1 cellular context compared by ENCODE assay signal in genomic region chr16:2009791-2010510, GRCh38.
TF ChIP-seq lines count a peak whose summit lies in the region.

Gene ZNF598, minus strand, starts transcription at chr16:2009821.

TF ChIP-seq in K562, 482 proteins besides CTCF, POLR2A, EP300 and RAD21 (continued from another document and continues in another):
- TF ChIP-seq ATF4 (CRISPR knock-in tag; IDR thresholded peaks at IDR 0.05) = no peak
- TF ChIP-seq ZNF311 (CRISPR knock-in tag; IDR thresholded peaks at IDR 0.05) = no peak
- no peak for TF ChIP-seq ETS2 (tag; IDR thresholded peaks at IDR 0.05; ENCODE audit: borderline replicate concordance, poor library complexity, severe bottlenecking)
- TF ChIP-seq MAFF (IDR thresholded peaks at IDR 0.05; ENCODE audit: low read length) = no peak
- no peak for TF ChIP-seq EGR1 (conservative IDR thresholded peaks at IDR 0.05)
- TF ChIP-seq ZNF146 (CRISPR knock-in tag; IDR thresholded peaks at IDR 0.05; ENCODE audit: unreplicated experiment) = no peak
- no peak for TF ChIP-seq CHD4 (IDR thresholded peaks at IDR 0.05; ENCODE audit: insufficient read depth, insufficient replicate concordance, low read depth, low read length, poor library complexity, severe bottlenecking)
- TF ChIP-seq, protein P1, sequence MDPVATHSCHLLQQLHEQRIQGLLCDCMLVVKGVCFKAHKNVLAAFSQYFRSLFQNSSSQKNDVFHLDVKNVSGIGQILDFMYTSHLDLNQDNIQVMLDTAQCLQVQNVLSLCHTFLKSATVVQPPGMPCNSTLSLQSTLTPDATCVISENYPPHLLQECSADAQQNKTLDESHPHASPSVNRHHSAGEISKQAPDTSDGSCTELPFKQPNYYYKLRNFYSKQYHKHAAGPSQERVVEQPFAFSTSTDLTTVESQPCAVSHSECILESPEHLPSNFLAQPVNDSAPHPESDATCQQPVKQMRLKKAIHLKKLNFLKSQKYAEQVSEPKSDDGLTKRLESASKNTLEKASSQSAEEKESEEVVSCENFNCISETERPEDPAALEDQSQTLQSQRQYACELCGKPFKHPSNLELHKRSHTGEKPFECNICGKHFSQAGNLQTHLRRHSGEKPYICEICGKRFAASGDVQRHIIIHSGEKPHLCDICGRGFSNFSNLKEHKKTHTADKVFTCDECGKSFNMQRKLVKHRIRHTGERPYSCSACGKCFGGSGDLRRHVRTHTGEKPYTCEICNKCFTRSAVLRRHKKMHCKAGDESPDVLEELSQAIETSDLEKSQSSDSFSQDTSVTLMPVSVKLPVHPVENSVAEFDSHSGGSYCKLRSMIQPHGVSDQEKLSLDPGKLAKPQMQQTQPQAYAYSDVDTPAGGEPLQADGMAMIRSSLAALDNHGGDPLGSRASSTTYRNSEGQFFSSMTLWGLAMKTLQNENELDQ (CRISPR knock-in tag; IDR thresholded peaks at IDR 0.05; ENCODE audit: borderline replicate concordance) = no peak
- TF ChIP-seq MCM5 (IDR thresholded peaks at IDR 0.05; ENCODE audit: low read depth) = no peak
- TF ChIP-seq TOE1 (IDR thresholded peaks at IDR 0.05; ENCODE audit: borderline replicate concordance) = peak; percentile 43; the same call in 1 of the 2 replicates
- TF ChIP-seq TOE1 (CRISPR knock-in tag; IDR thresholded peaks at IDR 0.05; ENCODE audit: borderline replicate concordance, low read depth) = no peak
- TF ChIP-seq ZNF217 (CRISPR knock-in tag; IDR thresholded peaks at IDR 0.05) = no peak
- peak; percentile 69 for TF ChIP-seq RB1 (IDR thresholded peaks at IDR 0.05; ENCODE audit: low read depth)
- TF ChIP-seq TRIM24 (IDR thresholded peaks at IDR 0.05) = no peak
- TF ChIP-seq PCBP1 (IDR thresholded peaks at IDR 0.05; ENCODE audit: low read depth, low read length, poor library complexity, severe bottlenecking) = no peak
- TF ChIP-seq ARID4B (CRISPR knock-in tag; IDR thresholded peaks at IDR 0.05) = peak; percentile 85
- peak; percentile 86 for TF ChIP-seq CREM (IDR thresholded peaks at IDR 0.05; ENCODE audit: low read depth)
- TF ChIP-seq, protein P2, sequence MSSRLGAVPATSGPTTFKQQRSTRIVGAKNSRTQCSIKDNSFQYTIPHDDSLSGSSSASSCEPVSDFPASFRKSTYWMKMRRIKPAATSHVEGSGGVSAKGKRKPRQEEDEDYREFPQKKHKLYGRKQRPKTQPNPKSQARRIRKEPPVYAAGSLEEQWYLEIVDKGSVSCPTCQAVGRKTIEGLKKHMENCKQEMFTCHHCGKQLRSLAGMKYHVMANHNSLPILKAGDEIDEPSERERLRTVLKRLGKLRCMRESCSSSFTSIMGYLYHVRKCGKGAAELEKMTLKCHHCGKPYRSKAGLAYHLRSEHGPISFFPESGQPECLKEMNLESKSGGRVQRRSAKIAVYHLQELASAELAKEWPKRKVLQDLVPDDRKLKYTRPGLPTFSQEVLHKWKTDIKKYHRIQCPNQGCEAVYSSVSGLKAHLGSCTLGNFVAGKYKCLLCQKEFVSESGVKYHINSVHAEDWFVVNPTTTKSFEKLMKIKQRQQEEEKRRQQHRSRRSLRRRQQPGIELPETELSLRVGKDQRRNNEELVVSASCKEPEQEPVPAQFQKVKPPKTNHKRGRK (tag; IDR thresholded peaks at IDR 0.05) = no peak
- peak in 1 of 2 experiments; percentile 68; a peak in 1 of 4 replicates for TF ChIP-seq CSDE1 (IDR thresholded peaks at IDR 0.05)
- no peak for TF ChIP-seq ZNF79 (CRISPR knock-in tag; IDR thresholded peaks at IDR 0.05; ENCODE audit: low read depth)
- TF ChIP-seq, protein P3, sequence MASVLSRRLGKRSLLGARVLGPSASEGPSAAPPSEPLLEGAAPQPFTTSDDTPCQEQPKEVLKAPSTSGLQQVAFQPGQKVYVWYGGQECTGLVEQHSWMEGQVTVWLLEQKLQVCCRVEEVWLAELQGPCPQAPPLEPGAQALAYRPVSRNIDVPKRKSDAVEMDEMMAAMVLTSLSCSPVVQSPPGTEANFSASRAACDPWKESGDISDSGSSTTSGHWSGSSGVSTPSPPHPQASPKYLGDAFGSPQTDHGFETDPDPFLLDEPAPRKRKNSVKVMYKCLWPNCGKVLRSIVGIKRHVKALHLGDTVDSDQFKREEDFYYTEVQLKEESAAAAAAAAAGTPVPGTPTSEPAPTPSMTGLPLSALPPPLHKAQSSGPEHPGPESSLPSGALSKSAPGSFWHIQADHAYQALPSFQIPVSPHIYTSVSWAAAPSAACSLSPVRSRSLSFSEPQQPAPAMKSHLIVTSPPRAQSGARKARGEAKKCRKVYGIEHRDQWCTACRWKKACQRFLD (CRISPR knock-in tag; IDR thresholded peaks at IDR 0.05) = peak; percentile 94
- no peak for TF ChIP-seq FOXJ3 (CRISPR knock-in tag; IDR thresholded peaks at IDR 0.05)
- TF ChIP-seq THAP12 (CRISPR knock-in tag; IDR thresholded peaks at IDR 0.05) = peak; percentile 92
- TF ChIP-seq MCM2 (IDR thresholded peaks at IDR 0.05; ENCODE audit: low read depth) = no peak
- TF ChIP-seq ZNF253 (CRISPR knock-in tag; conservative IDR thresholded peaks at IDR 0.05) = no peak
- no peak for TF ChIP-seq DDX20 (tag; IDR thresholded peaks at IDR 0.05; ENCODE audit: low read depth)
- TF ChIP-seq ZNF780A (CRISPR knock-in tag; IDR thresholded peaks at IDR 0.05) = no peak
- TF ChIP-seq MAFK (IDR thresholded peaks at IDR 0.05; ENCODE audit: low read length) = no peak
- no peak for TF ChIP-seq ZNF124 (CRISPR knock-in tag; IDR thresholded peaks at IDR 0.05)
- TF ChIP-seq EWSR1 (IDR thresholded peaks at IDR 0.05; ENCODE audit: borderline replicate concordance, low read depth, partially characterized antibody) = no peak
- no peak for TF ChIP-seq GATA2 (CRISPR knock-in tag; IDR thresholded peaks at IDR 0.05)
- peak; percentile 78 for TF ChIP-seq PML (IDR thresholded peaks at IDR 0.05; ENCODE audit: low read length)
- TF ChIP-seq PHTF2 (CRISPR knock-in tag; IDR thresholded peaks at IDR 0.05) = no peak
- TF ChIP-seq ZNF12 (CRISPR knock-in tag; IDR thresholded peaks at IDR 0.05) = peak; percentile 19; the same call in 1 of the 2 replicates
- no peak for TF ChIP-seq TRIM25 (IDR thresholded peaks at IDR 0.05; ENCODE audit: borderline replicate concordance)
- TF ChIP-seq, protein P4, sequence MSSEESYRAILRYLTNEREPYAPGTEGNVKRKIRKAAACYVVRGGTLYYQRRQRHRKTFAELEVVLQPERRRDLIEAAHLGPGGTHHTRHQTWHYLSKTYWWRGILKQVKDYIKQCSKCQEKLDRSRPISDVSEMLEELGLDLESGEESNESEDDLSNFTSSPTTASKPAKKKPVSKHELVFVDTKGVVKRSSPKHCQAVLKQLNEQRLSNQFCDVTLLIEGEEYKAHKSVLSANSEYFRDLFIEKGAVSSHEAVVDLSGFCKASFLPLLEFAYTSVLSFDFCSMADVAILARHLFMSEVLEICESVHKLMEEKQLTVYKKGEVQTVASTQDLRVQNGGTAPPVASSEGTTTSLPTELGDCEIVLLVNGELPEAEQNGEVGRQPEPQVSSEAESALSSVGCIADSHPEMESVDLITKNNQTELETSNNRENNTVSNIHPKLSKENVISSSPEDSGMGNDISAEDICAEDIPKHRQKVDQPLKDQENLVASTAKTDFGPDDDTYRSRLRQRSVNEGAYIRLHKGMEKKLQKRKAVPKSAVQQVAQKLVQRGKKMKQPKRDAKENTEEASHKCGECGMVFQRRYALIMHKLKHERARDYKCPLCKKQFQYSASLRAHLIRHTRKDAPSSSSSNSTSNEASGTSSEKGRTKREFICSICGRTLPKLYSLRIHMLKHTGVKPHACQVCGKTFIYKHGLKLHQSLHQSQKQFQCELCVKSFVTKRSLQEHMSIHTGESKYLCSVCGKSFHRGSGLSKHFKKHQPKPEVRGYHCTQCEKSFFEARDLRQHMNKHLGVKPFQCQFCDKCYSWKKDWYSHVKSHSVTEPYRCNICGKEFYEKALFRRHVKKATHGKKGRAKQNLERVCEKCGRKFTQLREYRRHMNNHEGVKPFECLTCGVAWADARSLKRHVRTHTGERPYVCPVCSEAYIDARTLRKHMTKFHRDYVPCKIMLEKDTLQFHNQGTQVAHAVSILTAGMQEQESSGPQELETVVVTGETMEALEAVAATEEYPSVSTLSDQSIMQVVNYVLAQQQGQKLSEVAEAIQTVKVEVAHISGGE (CRISPR knock-in tag; IDR thresholded peaks at IDR 0.05) = peak in 2 of 3 experiments; percentile 32 to 82; a peak in 3 of 6 replicates
- TF ChIP-seq, protein P5, sequence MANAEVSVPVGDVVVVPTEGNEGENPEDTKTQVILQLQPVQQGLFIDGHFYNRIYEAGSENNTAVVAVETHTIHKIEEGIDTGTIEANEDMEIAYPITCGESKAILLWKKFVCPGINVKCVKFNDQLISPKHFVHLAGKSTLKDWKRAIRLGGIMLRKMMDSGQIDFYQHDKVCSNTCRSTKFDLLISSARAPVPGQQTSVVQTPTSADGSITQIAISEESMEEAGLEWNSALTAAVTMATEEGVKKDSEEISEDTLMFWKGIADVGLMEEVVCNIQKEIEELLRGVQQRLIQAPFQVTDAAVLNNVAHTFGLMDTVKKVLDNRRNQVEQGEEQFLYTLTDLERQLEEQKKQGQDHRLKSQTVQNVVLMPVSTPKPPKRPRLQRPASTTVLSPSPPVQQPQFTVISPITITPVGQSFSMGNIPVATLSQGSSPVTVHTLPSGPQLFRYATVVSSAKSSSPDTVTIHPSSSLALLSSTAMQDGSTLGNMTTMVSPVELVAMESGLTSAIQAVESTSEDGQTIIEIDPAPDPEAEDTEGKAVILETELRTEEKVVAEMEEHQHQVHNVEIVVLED (CRISPR knock-in tag; IDR thresholded peaks at IDR 0.05) = peak; percentile 73
- no peak for TF ChIP-seq HOXB6 (CRISPR knock-in tag; IDR thresholded peaks at IDR 0.05; ENCODE audit: borderline replicate concordance)
- TF ChIP-seq ZNF695 (CRISPR knock-in tag; IDR thresholded peaks at IDR 0.05) = no peak
- TF ChIP-seq ZNF696 (CRISPR knock-in tag; conservative IDR thresholded peaks at IDR 0.05) = no peak
- no peak for TF ChIP-seq SIX5 (IDR thresholded peaks at IDR 0.05; ENCODE audit: borderline replicate concordance in 1 of 2, insufficient read depth in 1 of 2, low read depth in 1 of 2, low read length in 2 of 2)
- TF ChIP-seq RBM14 (IDR thresholded peaks at IDR 0.05; ENCODE audit: borderline replicate concordance, insufficient read depth, low read depth, low read length) = no peak
- TF ChIP-seq ZC3H4 (CRISPR knock-in tag; IDR thresholded peaks at IDR 0.05; ENCODE audit: borderline replicate concordance) = no peak
- TF ChIP-seq SP2 (IDR thresholded peaks at IDR 0.05; ENCODE audit: extremely low read depth, low read depth, low read length, poor library complexity, severe bottlenecking) = peak; percentile 97
- TF ChIP-seq TCFL5 (CRISPR knock-in tag; conservative IDR thresholded peaks at IDR 0.05) = no peak
- TF ChIP-seq TAF15 (IDR thresholded peaks at IDR 0.05; ENCODE audit: low read depth, low read length) = no peak
